Comparison of ENCODE assay signal across 22 cellular contexts in genomic region chr2:5982911-5983310, GRCh38.
"Had no signal": no experiment of that assay in that cellular context is flagged by ENCODE, and none has a peak within 500 bp of the region (broad histone marks: within the 10 kb centered on the region; RNA-seq: fewer than 3 reads in every experiment).

No MANE protein-coding gene starts in this region.

- H3K27me3 ChIP-seq: adrenal gland, vagina had no signal

- H3K9me3 Mint-ChIP-seq: activated T-cell treated with anti-CD3 and anti-CD28 coated beads, Interleukin-2, amount 50 U/mL, for 24 hours; activated T-helper 17 cell treated with anti-CD3 and anti-CD28 coated beads, Interleukin-2, amount 50 U/mL, for 72 hours had no signal

- H3K4me1 ChIP-seq: adrenal gland, psoas muscle, vagina had no signal

- H3K27ac Mint-ChIP-seq: activated naive CD8-positive, alpha-beta T cell; activated T-cell treated with anti-CD3 and anti-CD28 coated beads, Interleukin-2, amount 50 U/mL, for 24 hours; activated T-helper 17 cell treated with anti-CD3 and anti-CD28 coated beads, Interleukin-2, amount 50 U/mL, for 72 hours; natural killer cell; stimulated activated effector memory CD8-positive, alpha-beta T cell treated with anti-CD3 and anti-CD28 coated beads, Interleukin-12 subunit alpha, Interleukin-12 subunit beta, amount 100 ng/mL, for 72 hours had no signal

- H3K36me3 ChIP-seq: adrenal gland, breast epithelium, stomach, vagina had no signal

- H3K27ac ChIP-seq: adrenal gland, breast epithelium, psoas muscle, stomach, vagina had no signal

- H3K4me3 Mint-ChIP-seq: activated naive CD8-positive, alpha-beta T cell; activated T-cell treated with anti-CD3 and anti-CD28 coated beads, Interleukin-2, amount 50 U/mL, for 24 hours; activated T-helper 17 cell treated with anti-CD3 and anti-CD28 coated beads, Interleukin-2, amount 50 U/mL, for 72 hours; natural killer cell; stimulated activated effector memory CD8-positive, alpha-beta T cell treated with anti-CD3 and anti-CD28 coated beads, Interleukin-12 subunit alpha, Interleukin-12 subunit beta, amount 100 ng/mL, for 72 hours had no signal

- H3K27me3 Mint-ChIP-seq: activated T-helper 17 cell treated with anti-CD3 and anti-CD28 coated beads, Interleukin-2, amount 50 U/mL, for 72 hours had no signal

- H3K4me3 ChIP-seq: adrenal gland, breast epithelium, psoas muscle, stomach, vagina had no signal

- H3K36me3 Mint-ChIP-seq: activated naive CD8-positive, alpha-beta T cell; natural killer cell; stimulated activated effector memory CD8-positive, alpha-beta T cell treated with anti-CD3 and anti-CD28 coated beads, Interleukin-12 subunit alpha, Interleukin-12 subunit beta, amount 100 ng/mL, for 72 hours had no signal

- H3K9me3 ChIP-seq: adrenal gland, breast epithelium, psoas muscle, stomach, vagina had no signal

- H3K4me1 Mint-ChIP-seq: activated T-helper 17 cell treated with anti-CD3 and anti-CD28 coated beads, Interleukin-2, amount 50 U/mL, for 72 hours; natural killer cell; stimulated activated effector memory CD8-positive, alpha-beta T cell treated with anti-CD3 and anti-CD28 coated beads, Interleukin-12 subunit alpha, Interleukin-12 subunit beta, amount 100 ng/mL, for 72 hours had no signal

- DNase-seq: activated CD4-positive, alpha-beta T cell treated with anti-CD3 and anti-CD28 coated beads for 1 hour; activated T-cell treated with anti-CD3 and anti-CD28 coated beads, Interleukin-2, amount 50 U/mL, for 24 hours; adrenal gland; cortex of kidney; effector CD4-positive, alpha-beta T cell; foreskin melanocyte; hippocampal formation; kidney glomerular epithelial cell; left ventricle myocardium superior; mammary epithelial cell; midbrain; natural killer cell; psoas muscle; right cardiac atrium; stimulated activated CD4-positive, alpha-beta T cell treated with anti-CD3 and anti-CD28 coated beads, Interleukin-12 subunit alpha, Interleukin-12 subunit beta, amount 100 ng/mL, for 4 hours; stomach; T-helper 9 cell had no signal
